Comparison of ENCODE assay signal across 8 cellular contexts in the genomic region with DNA sequence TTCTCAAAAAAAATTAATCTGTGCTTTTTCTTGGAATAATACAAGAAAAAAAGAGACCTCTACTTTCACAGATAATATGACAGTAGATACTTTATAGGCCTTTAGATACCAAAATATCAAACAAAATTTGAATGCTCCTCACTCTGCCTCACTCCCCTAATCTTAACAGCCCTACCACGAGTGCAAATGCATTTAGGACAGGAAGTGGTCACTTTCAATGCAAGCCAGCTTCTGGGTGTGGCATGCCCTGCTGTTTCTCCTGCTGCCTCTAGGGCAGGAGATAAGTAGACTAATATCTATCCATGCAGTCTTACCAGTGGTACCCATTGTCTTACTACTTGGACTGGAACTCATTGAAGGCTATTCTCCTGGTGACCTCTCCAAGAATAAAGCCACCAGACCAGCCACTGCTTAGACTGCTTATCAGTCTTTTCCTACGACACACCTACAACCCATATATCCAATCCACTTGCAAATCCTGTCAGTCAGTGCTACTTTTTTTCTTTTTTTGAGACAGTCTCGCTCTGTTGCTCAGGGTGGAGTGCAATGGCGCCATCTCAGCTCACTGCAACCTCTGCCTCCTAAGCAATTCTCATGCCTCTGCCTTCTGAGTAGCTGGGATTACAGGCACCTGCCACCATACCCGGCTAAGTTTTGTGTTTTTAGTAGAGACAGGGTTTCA. TPM values are rescaled to one million over a fixed set of nuclear protein-coding genes. Genes with fewer than 3 reads are reported as not detected.
A peak's percentile ranks its signal among the peaks of the same experiment; 100 is the strongest.
DNase-seq lines count a peak whose midpoint lies in the region; ATAC-seq and TF ChIP-seq lines count a peak whose summit lies in the region.

No MANE protein-coding gene starts in this region.

- H3K36me3 Mint-ChIP-seq in WTC11, result no peaks in the 10 kb centered on the region

- no peak overlapping the region for H3K27ac ChIP-seq in IMR-90 (ENCODE audit: insufficient read depth, low read length)
- no peak overlapping the region for H3K27ac ChIP-seq in mesenchymal stem cell (ENCODE audit: low read length, poor library complexity, severe bottlenecking)

- TF ChIP-seq RAD21 in IMR-90 (IDR thresholded peaks at IDR 0.05; ENCODE audit: low read length), result 0 out of 2 replicates have a peak, but pooled peaks have one; percentile 4

- no peaks in the 10 kb centered on the region for H3K9me3 Mint-ChIP-seq in WTC11

- TF ChIP-seq POLR2A in IMR-90 (IDR thresholded peaks at IDR 0.05; ENCODE audit: low read depth, low read length), result no peak

- H4K91ac ChIP-seq in IMR-90 (ENCODE audit: insufficient read depth, low read depth, low read length) (no peak overlapping the region), mesenchymal stem cell (ENCODE audit: low read length) (no peak overlapping the region)

- ATAC-seq in GM21786 (IDR thresholded peaks at IDR 0.05; ENCODE audit: unreplicated experiment), result peak; percentile 98
- no peak for ATAC-seq in IMR-90 (ENCODE audit: low read depth)
- peak; percentile 92 for ATAC-seq in WTC11

- H3K79me1 ChIP-seq in IMR-90 (ENCODE audit: low read depth in 1 of 2, low read length in 2 of 2) (no peaks in the 10 kb centered on the region), mesenchymal stem cell (replicated peaks; ENCODE audit: low read length, poor library complexity, severe bottlenecking) (no peaks in the 10 kb centered on the region)

- no CpG with 5 or more reads among the region's 5 CpGs for WGBS in IMR-90 (ENCODE audit: extremely low coverage in 2 of 2, insufficient read length in 1 of 2), 2 experiments
- WGBS in mesenchymal stem cell, result 73% methylated on average over 5 of the region's 5 CpGs

- H3K14ac ChIP-seq in IMR-90 (replicated peaks; ENCODE audit: low read depth, low read length) (no peak overlapping the region), mesenchymal stem cell (ENCODE audit: low read length in 2 of 2) (peak overlapping the region in 1 of 2 experiments; percentile 75)

- no peak overlapping the region for H3K23ac ChIP-seq in IMR-90 (ENCODE audit: low read depth, low read length)
- no peak overlapping the region for H3K23ac ChIP-seq in mesenchymal stem cell (ENCODE audit: low read length in 2 of 2)

- H3K4me2 ChIP-seq in IMR-90 (ENCODE audit: low read depth, low read length) (no peak overlapping the region), mesenchymal stem cell (ENCODE audit: low read length, poor library complexity, severe bottlenecking) (no peak overlapping the region)

- TF ChIP-seq CTCF in IMR-90 (conservative IDR thresholded peaks at IDR 0.05; ENCODE audit: low read depth, low read length) (peak; percentile 21; the same call in 1 of the 2 replicates), WTC11 (IDR thresholded peaks at IDR 0.05) (no peak)

- H2AK5ac ChIP-seq in IMR-90 (ENCODE audit: low read depth, low read length) (no peak overlapping the region), mesenchymal stem cell (ENCODE audit: low read length, severe bottlenecking) (no peak overlapping the region)

- no peak overlapping the region for H3K4me3 Mint-ChIP-seq in WTC11

- in situ Hi-C loops in IMR-90 (cut with MboI; ENCODE audit: low sequenced_read_pairs), result loop anchor here (5.0 kb wide), 1 partner anchor 48 kb away; no protein-coding TSS in a partner anchor

- H2BK120ac ChIP-seq in IMR-90 (ENCODE audit: low read depth, low read length), result no peak overlapping the region
- no peak overlapping the region for H2BK120ac ChIP-seq in mesenchymal stem cell (ENCODE audit: low read depth, low read length)

- peak; percentile 14 for DNase-seq in stimulated activated CD4-positive, alpha-beta T cell treated with anti-CD3 and anti-CD28 coated beads, Interleukin-1b, Interleukin-23, amount 100 ng/mL, for 48 hours
- DNase-seq in stimulated activated CD4-positive, alpha-beta T cell treated with anti-CD3 and anti-CD28 coated beads, Interleukin-4, amount 100 ng/mL, for 1 hour, result no peak
- DNase-seq in IMR-90, result peak; percentile 13
- DNase-seq in WTC11 (ENCODE audit: low spot score), result peak; percentile 15
- DNase-seq in mesenchymal stem cell, result peak; percentile 28
- DNase-seq in NCI-H345 (lab: John Stamatoyannopoulos, UW), result no peak
- DNase-seq in activated effector memory CD4-positive, alpha-beta T cell treated with Interleukin-2 at 50 U/mL for 16 hours, result no peak

- H2AK9ac ChIP-seq in IMR-90 (replicated peaks; ENCODE audit: low read depth, low read length, poor library complexity), result no peak overlapping the region

- no peaks in the 10 kb centered on the region for H3K9me1 ChIP-seq in IMR-90 (ENCODE audit: insufficient read depth, low read length)

- H2AFZ ChIP-seq in IMR-90 (replicated peaks; ENCODE audit: low read length, poor library complexity) (no peak overlapping the region), mesenchymal stem cell (ENCODE audit: low read depth, low read length) (no peak overlapping the region)

- H3K18ac ChIP-seq in IMR-90 (ENCODE audit: low read depth, low read length) (no peak overlapping the region), mesenchymal stem cell (ENCODE audit: low read depth in 1 of 2, low read length in 2 of 2) (no peak overlapping the region)

- H3K4me1 ChIP-seq in IMR-90 (ENCODE audit: control insufficient read depth, insufficient read depth, low read length), result no peaks in the 10 kb centered on the region
- no peaks in the 10 kb centered on the region for H3K4me1 ChIP-seq in mesenchymal stem cell (ENCODE audit: control insufficient read depth, insufficient read depth, low read depth, low read length)

- H3K27me3 Mint-ChIP-seq in WTC11 (ENCODE audit: low read depth), result no peaks in the 10 kb centered on the region

- H3K4me3 ChIP-seq in IMR-90 (ENCODE audit: insufficient read depth, low read depth, low read length), result no peak overlapping the region
- no peak overlapping the region for H3K4me3 ChIP-seq in mesenchymal stem cell (ENCODE audit: insufficient read depth in 1 of 2, low read depth in 1 of 2, low read length in 2 of 2)

- POLR2A ChIA-PET in IMR-90 (lab: Charles Lee; ENCODE audit: unreplicated experiment) (no interaction called here), WTC11 (lab: Charles Lee) (no interaction called here)

- H3K27me3 ChIP-seq in IMR-90 (ENCODE audit: control insufficient read depth, insufficient read depth, low read length) (peaks cover 8% of the 10 kb centered on the region), mesenchymal stem cell (ENCODE audit: control insufficient read depth in 1 of 2, insufficient read depth in 1 of 2, low read length in 2 of 2) (peaks cover 0 to 21% of the 10 kb centered on the region in 2 experiments)

- no TSS peak for BruUV-seq in IMR-90 (replicated peaks; lab: Mats Ljungman, UMichigan)

- no peak overlapping the region for H3K56ac ChIP-seq in IMR-90 (ENCODE audit: extremely low read depth, insufficient read depth, low read length)

- H4K20me1 ChIP-seq in IMR-90 (ENCODE audit: insufficient read depth, low read length), result no peaks in the 10 kb centered on the region

- CTCF ChIA-PET in IMR-90 (lab: Yijun Ruan, JAX), result interaction anchor here (0.9 to 1.0 kb wide), 2 partner anchors 10 to 21 kb away, joined by 3 read pairs; no protein-coding TSS in a partner anchor
- CTCF ChIA-PET in WTC11 (lab: Charles Lee), result interaction anchor here (0.6 to 1.6 kb wide), 5 partner anchors 8 to 61 kb away, joined by 3 read pairs; partner anchors contain the start of gene TMEM245

- H3K4ac ChIP-seq in IMR-90 (ENCODE audit: low read depth, low read length), result no peak overlapping the region
- no peak overlapping the region for H3K4ac ChIP-seq in mesenchymal stem cell (ENCODE audit: low read depth in 1 of 2, low read length in 2 of 2)

- H2BK5ac ChIP-seq in IMR-90 (ENCODE audit: low read depth, low read length, poor library complexity, severe bottlenecking) (no peak overlapping the region), mesenchymal stem cell (ENCODE audit: low read depth, low read length, poor library complexity, severe bottlenecking) (no peak overlapping the region)

- H4K5ac ChIP-seq in IMR-90 (ENCODE audit: low read depth, low read length), result no peak overlapping the region

- no peaks in the 10 kb centered on the region for H3K9me3 ChIP-seq in IMR-90 (ENCODE audit: control insufficient read depth, insufficient read depth, low read length)
- no peaks in the 10 kb centered on the region for H3K9me3 ChIP-seq in mesenchymal stem cell (ENCODE audit: control insufficient read depth, low read length)

- H2BK20ac ChIP-seq in IMR-90 (ENCODE audit: low read depth, low read length), result no peak overlapping the region

- no peak overlapping the region for H2BK12ac ChIP-seq in mesenchymal stem cell (ENCODE audit: low read length in 2 of 2)

- H3K9ac ChIP-seq in IMR-90 (ENCODE audit: low read depth, low read length), result no peak overlapping the region
- H3K9ac ChIP-seq in mesenchymal stem cell (ENCODE audit: low read length), result no peak overlapping the region

- H4K8ac ChIP-seq in IMR-90 (ENCODE audit: low read depth in 2 of 2, low read length in 2 of 2) (no peak overlapping the region), mesenchymal stem cell (ENCODE audit: low read length) (no peak overlapping the region)

- H3K27ac Mint-ChIP-seq in WTC11, result no peak overlapping the region

- dilution Hi-C loops in IMR-90 (cut with HindIII; ENCODE audit: low sequenced_read_pairs, unreplicated experiment), result no loop called here

- H3K36me3 ChIP-seq in IMR-90 (ENCODE audit: control insufficient read depth, insufficient read depth, low read length) (no peaks in the 10 kb centered on the region), mesenchymal stem cell (ENCODE audit: control insufficient read depth in 1 of 2, insufficient read depth in 2 of 2, low read depth in 1 of 2, low read length in 2 of 2) (no peaks in the 10 kb centered on the region)

- H3K4me1 Mint-ChIP-seq in WTC11, result peaks cover 9% of the 10 kb centered on the region

- intact Hi-C loops in IMR-90 (cut with micrococcal nuclease), result no loop called here

- H2BK15ac ChIP-seq in IMR-90 (ENCODE audit: low read depth, low read length) (no peak overlapping the region), mesenchymal stem cell (ENCODE audit: low read depth, poor library complexity, severe bottlenecking) (no peak overlapping the region)

TF ChIP-seq in IMR-90, 13 proteins besides CTCF, POLR2A, EP300 and RAD21 (continues in another document):
- TF ChIP-seq CEBPB (IDR thresholded peaks at IDR 0.05; ENCODE audit: low read depth, low read length), result no peak

RNA-seq across cellular contexts. Expression of gene FRRS1L, which starts 23.0 kb away (rescaled TPM):
- total RNA-seq in IMR-90 (2012; rRNA removed) (under 0.01 TPM in 1 of 2 replicates, not detected in the other), WTC11 (2021) (0.71 to 1.1 TPM (median 1.0 TPM) in 3 replicates)
- 0.05 and 0.06 TPM in 2 replicates for polyA plus RNA-seq in IMR-90 (2012; rRNA removed)
- polyA plus RNA-seq in IMR-90 (2012; cell fraction: cytosol; rRNA removed), result 0.01 and 0.03 TPM in 2 replicates
- under 0.01 and 0.08 TPM in 2 replicates for polyA plus RNA-seq in IMR-90 (2012; cell fraction: nucleus; rRNA removed; ENCODE audit: low replicate concordance)
- polyA plus RNA-seq in mesenchymal stem cell (2013, experiment 1 of 2), result not detected
- polyA plus RNA-seq in mesenchymal stem cell (2013, experiment 2 of 2), result 0.01 TPM

RNA-seq across cellular contexts. Expression of gene TMEM245, which starts 24.3 kb away (rescaled TPM):
- 51.7 and 57.9 TPM in 2 replicates for total RNA-seq in IMR-90 (2012; rRNA removed)
- 21.0 and 24.8 TPM in 2 replicates for polyA plus RNA-seq in IMR-90 (2012; rRNA removed)
- 11.7 and 26.8 TPM in 2 replicates for polyA plus RNA-seq in IMR-90 (2012; cell fraction: cytosol; rRNA removed)
- 4.9 and 24.1 TPM in 2 replicates for polyA plus RNA-seq in IMR-90 (2012; cell fraction: nucleus; rRNA removed; ENCODE audit: low replicate concordance)
- 40.8 to 47.2 TPM (median 43.2 TPM) in 3 replicates for total RNA-seq in WTC11 (2021)
- 37.3 TPM for polyA plus RNA-seq in mesenchymal stem cell (2013, experiment 1 of 2)
- 38.3 TPM for polyA plus RNA-seq in mesenchymal stem cell (2013, experiment 2 of 2)

Comparison
In these comparisons a context has a peak if more than half of its experiments do, and no peak if none do; other contexts are left out.
1. DNase-seq: peak in stimulated activated CD4-positive, alpha-beta T cell treated with anti-CD3 and anti-CD28 coated beads, Interleukin-1b, Interleukin-23, amount 100 ng/mL, for 48 hours (single experiment), IMR-90 (single experiment), WTC11 (single experiment) and mesenchymal stem cell (single experiment); none in stimulated activated CD4-positive, alpha-beta T cell treated with anti-CD3 and anti-CD28 coated beads, Interleukin-4, amount 100 ng/mL, for 1 hour (single experiment), NCI-H345 (single experiment) and activated effector memory CD4-positive, alpha-beta T cell treated with Interleukin-2 at 50 U/mL for 16 hours (single experiment).